In the genomic region with DNA sequence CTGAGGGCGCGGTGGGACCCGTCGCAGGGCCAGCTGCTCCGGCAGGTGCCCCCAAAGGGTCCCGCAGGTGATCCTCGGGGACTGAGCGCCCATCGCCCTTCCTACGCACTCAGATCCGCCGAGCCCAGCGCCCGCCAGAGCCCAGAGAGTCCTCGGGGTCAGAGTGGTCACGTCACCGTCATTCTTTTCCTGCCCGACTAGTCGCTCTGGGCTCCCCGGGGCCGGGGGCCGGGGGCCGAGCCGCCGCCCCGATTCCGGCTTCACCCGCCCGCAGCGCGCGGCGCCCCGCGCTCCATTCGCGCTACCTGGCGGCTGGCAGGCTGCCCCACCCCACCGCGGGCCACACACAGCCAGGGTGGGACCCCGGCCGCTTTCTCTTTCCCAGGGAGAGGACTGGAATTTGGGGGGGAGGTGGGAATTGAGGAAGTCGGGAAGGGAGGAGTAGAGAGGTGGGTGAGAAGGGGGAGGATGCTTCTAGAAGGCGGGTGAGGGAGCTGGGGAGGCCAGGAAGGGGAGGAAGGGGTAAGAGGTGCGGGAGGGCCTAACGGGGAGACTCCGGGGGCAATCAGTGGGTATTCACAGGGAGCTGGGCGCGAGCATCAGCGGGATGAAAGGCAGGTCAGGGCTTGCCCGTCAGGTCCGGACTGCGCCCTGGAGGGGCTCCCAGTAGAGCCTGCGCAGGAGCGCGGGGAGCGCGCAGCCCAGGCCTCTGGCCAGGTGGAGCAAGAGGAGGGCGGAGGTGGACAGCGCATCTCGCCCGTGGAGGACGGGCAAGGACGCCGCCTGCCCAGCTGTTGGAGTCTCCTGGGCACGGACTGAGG, we compare ENCODE assay signal across 8 cellular contexts. TPM values are rescaled to one million over a fixed set of nuclear protein-coding genes. Genes with fewer than 3 reads are reported as not detected.
DNase-seq lines count a peak whose midpoint lies in the region; ATAC-seq and TF ChIP-seq lines count a peak whose summit lies in the region.

No MANE protein-coding gene starts in this region.

- H3K4me3 ChIP-seq in cardiac muscle cell (peak overlapping the region; percentile 42), trophoblast cell (ENCODE audit: low read depth, low read length) (peak overlapping the region; percentile 27)

- peak overlapping the region; percentile 92 for H3K4me2 ChIP-seq in trophoblast cell (ENCODE audit: low read length)

- H4K12ac ChIP-seq in trophoblast cell (ENCODE audit: low read depth, low read length) = no peak overlapping the region

- no CpG with 5 or more reads among the region's 66 CpGs for WGBS in trophoblast cell (ENCODE audit: extremely low coverage, insufficient coverage, insufficient read length)

- peak; percentile 57 to 74 for ATAC-seq in activated T-cell treated with anti-CD3 and anti-CD28 coated beads, Interleukin-2, amount 50 U/mL, for 4 hours
- ATAC-seq in HG03571 (IDR thresholded peaks at IDR 0.05; ENCODE audit: unreplicated experiment) = no peak

- peaks cover 2% of the 10 kb centered on the region for H3K79me2 ChIP-seq in trophoblast cell (ENCODE audit: control insufficient read depth, insufficient read depth, low read length, poor library complexity)

- no peaks in the 10 kb centered on the region for H3K4me1 ChIP-seq in cardiac muscle cell (ENCODE audit: low read depth)
- peaks cover 4 to 8% of the 10 kb centered on the region in 2 experiments for H3K4me1 ChIP-seq in trophoblast cell (ENCODE audit: control insufficient read depth in 1 of 2, insufficient read depth in 2 of 2, low read length in 2 of 2)

- peaks cover 73% of the 10 kb centered on the region for H3K27me3 ChIP-seq in cardiac muscle cell
- peaks cover 4% of the 10 kb centered on the region for H3K27me3 ChIP-seq in trophoblast cell (ENCODE audit: insufficient read depth, low read length)

- no peaks in the 10 kb centered on the region for H3K9me3 Mint-ChIP-seq in activated T-cell treated with anti-CD3 and anti-CD28 coated beads, Interleukin-2, amount 50 U/mL, for 4 hours

- H3K27ac ChIP-seq in cardiac muscle cell (no peak overlapping the region), trophoblast cell (ENCODE audit: low read depth, low read length) (no peak overlapping the region)

- H4K91ac ChIP-seq in trophoblast cell (ENCODE audit: low read depth, low read length) = peak overlapping the region; percentile 67

- no peak overlapping the region for H3K9ac ChIP-seq in trophoblast cell (ENCODE audit: low read length)

- peak overlapping the region; percentile 65 for H2BK12ac ChIP-seq in trophoblast cell (ENCODE audit: low read length)

- DNase-seq in activated T-cell treated with anti-CD3 and anti-CD28 coated beads, Interleukin-2, amount 50 U/mL, for 1 hour = peak; percentile 34
- DNase-seq in activated T-cell treated with anti-CD3 and anti-CD28 coated beads for 4 hours = no peak
- DNase-seq in activated T-cell treated with anti-CD3 and anti-CD28 coated beads, Interleukin-2, amount 50 U/mL, for 4 hours = no peak
- DNase-seq in cardiac muscle cell (ENCODE audit: low read depth in 1 of 2, low spot score in 1 of 2) = peak in 1 of 2 donors; percentile 39
- DNase-seq in trophoblast cell = no peak
- no peak for DNase-seq in epidermal melanocyte (ENCODE audit: insufficient read length, low spot score)
- DNase-seq in NCI-H446 (lab: John Stamatoyannopoulos, UW) = no peak

- H4K8ac ChIP-seq in trophoblast cell (ENCODE audit: low read depth, low read length) = peak overlapping the region; percentile 40

- H2BK120ac ChIP-seq in trophoblast cell (ENCODE audit: insufficient read depth, low read length, poor library complexity) = peak overlapping the region; percentile 26

- H3K79me1 ChIP-seq in trophoblast cell (ENCODE audit: low read length) = peaks cover 2% of the 10 kb centered on the region

- peaks cover 12% of the 10 kb centered on the region for H3K4me1 Mint-ChIP-seq in activated T-cell treated with anti-CD3 and anti-CD28 coated beads, Interleukin-2, amount 50 U/mL, for 4 hours (ENCODE audit: low read depth)

- H2AFZ ChIP-seq in trophoblast cell (ENCODE audit: insufficient read depth, low read length, poor library complexity) = peak overlapping the region; percentile 57

- H2BK5ac ChIP-seq in trophoblast cell (ENCODE audit: low read depth, low read length, poor library complexity) = peak overlapping the region; percentile 16

- H3K23ac ChIP-seq in trophoblast cell (ENCODE audit: low read length) = no peak overlapping the region

- H3K27me3 Mint-ChIP-seq in activated T-cell treated with anti-CD3 and anti-CD28 coated beads, Interleukin-2, amount 50 U/mL, for 4 hours (ENCODE audit: low read depth) = peaks cover 37% of the 10 kb centered on the region

- H3K9me3 ChIP-seq in cardiac muscle cell (ENCODE audit: low read depth) (no peaks in the 10 kb centered on the region), trophoblast cell (ENCODE audit: insufficient read depth, low read depth, low read length) (no peaks in the 10 kb centered on the region)

- H3K14ac ChIP-seq in trophoblast cell (ENCODE audit: low read length) = peak overlapping the region; percentile 28

- H2AK5ac ChIP-seq in trophoblast cell (ENCODE audit: low read length) = no peak overlapping the region

- H3K36me3 Mint-ChIP-seq in activated T-cell treated with anti-CD3 and anti-CD28 coated beads, Interleukin-2, amount 50 U/mL, for 4 hours (ENCODE audit: insufficient read depth) = no peaks in the 10 kb centered on the region

- H3K4me3 Mint-ChIP-seq in activated T-cell treated with anti-CD3 and anti-CD28 coated beads, Interleukin-2, amount 50 U/mL, for 4 hours = peak overlapping the region; percentile 83

- no peak overlapping the region for H3K4ac ChIP-seq in trophoblast cell (ENCODE audit: low read depth, low read length)

- no peak overlapping the region for H3K18ac ChIP-seq in trophoblast cell (ENCODE audit: low read length)

- H3K36me3 ChIP-seq in cardiac muscle cell (no peaks in the 10 kb centered on the region), trophoblast cell (ENCODE audit: control insufficient read depth in 1 of 2, insufficient read depth in 2 of 2, low read length in 2 of 2) (no peaks in the 10 kb centered on the region)

- no peak for TF ChIP-seq CTCF in cardiac muscle cell (IDR thresholded peaks at IDR 0.05; ENCODE audit: low read depth, low read length)

RNA-seq across cellular contexts. Expression of gene EPHB3, which starts 36.0 kb away (rescaled TPM):
- under 1 TPM in 1 of 3 donors, not detected in 2; 0.15 TPM for total RNA-seq in activated T-cell treated with anti-CD3 and anti-CD28 coated beads, Interleukin-2, amount 50 U/mL, for 4 hours
- total RNA-seq in cardiac muscle cell = 132 and 170 TPM in 2 replicates
- polyA plus RNA-seq in cardiac muscle cell = 142 and 206 TPM in 2 replicates
- polyA plus RNA-seq in trophoblast cell (2013) = 11.1 and 12.0 TPM in 2 replicates

Comparison
In these comparisons a context has a peak if more than half of its experiments do, and no peak if none do; other contexts are left out.
1. RNA of gene EPHB3, which starts 36.0 kb away (total RNA-seq): 132 to 170 TPM in cardiac muscle cell; 0.15 TPM in activated T-cell treated with anti-CD3 and anti-CD28 coated beads, Interleukin-2, amount 50 U/mL, for 4 hours; every median in the first group is over 100 times any median in the second.